33 cellular contexts compared by ENCODE assay signal in the genomic region with DNA sequence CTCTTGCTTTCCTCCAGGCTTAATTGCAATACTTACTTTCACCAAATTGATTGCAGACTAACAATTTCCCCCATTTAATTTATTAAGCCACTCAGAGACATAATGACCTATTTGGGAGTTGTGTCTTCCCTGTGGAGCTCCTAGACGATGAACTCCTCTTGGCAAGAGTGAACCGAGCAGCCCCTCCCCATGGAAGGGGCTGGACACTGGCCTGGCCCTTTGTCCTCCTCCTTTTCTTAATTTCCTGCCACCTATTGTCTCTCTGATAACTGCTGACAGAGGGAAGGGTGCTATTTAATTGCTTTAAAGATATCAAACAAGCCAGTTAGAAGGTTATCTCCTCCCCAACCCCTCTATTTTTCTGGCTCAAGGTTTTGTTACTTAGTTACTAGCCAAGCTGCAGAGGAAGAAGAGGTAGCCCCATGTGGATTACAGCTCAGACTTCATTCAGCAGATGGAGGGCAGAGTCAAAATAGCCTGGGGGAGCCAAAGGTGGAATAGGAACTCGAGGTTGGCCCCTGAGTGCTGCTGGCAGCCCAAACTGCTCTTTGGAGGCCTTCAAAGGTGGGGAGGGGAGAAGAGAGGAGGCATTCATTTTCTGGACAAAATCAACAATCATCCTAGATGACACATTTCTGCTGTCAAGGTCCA. TPM values are rescaled to one million over a fixed set of nuclear protein-coding genes. Genes with fewer than 3 reads are reported as not detected.
"Had no signal": no experiment of that assay in that cellular context is flagged by ENCODE, and none has a peak within 500 bp of the region (broad histone marks: within the 10 kb centered on the region; RNA-seq: fewer than 3 reads in every experiment).

No MANE protein-coding gene starts in this region.

- H3K4me3 ChIP-seq: ascending aorta, cardiac muscle cell, colonic mucosa, gastrocnemius medialis, left ventricle myocardium inferior, lung, pancreas, psoas muscle, right atrium auricular region, suprapubic skin, tibial artery, upper lobe of right lung had no signal

- H3K9me3 Mint-ChIP-seq: activated naive CD4-positive, alpha-beta T cell treated with anti-CD3 and anti-CD28 coated beads, Interleukin-2, amount 10 ng/mL, durations not matched to agents 7 days and 5 days; activated naive CD8-positive, alpha-beta T cell treated with anti-CD3 and anti-CD28 coated beads, Interleukin-2, amount 10 ng/mL, durations not matched to agents 7 days and 5 days; activated T-cell treated with anti-CD3 and anti-CD28 coated beads, Interleukin-2, amount 50 U/mL, for 72 hours; mesothelial cell of epicardium; naive B cell; nephron progenitor cell; stimulated activated naive B cell treated with anti-CD40 and anti-IgM and Interleukin-4, amounts not matched to agents 10 μg/mL and 1 μg/mL and 100 μg/mL, for 72 hours; T-helper 2 cell treated with Interferon-gamma antibody and Interleukin-4, amounts not matched to agents 5 μg/mL and 100 μg/mL, for 36 hours had no signal

- H3K9me3 ChIP-seq: ascending aorta, colonic mucosa, gastrocnemius medialis, left ventricle myocardium inferior, pancreas, psoas muscle, right atrium auricular region, suprapubic skin, tibial artery, upper lobe of right lung had no signal

- H3K4me3 Mint-ChIP-seq: activated naive CD4-positive, alpha-beta T cell treated with anti-CD3 and anti-CD28 coated beads, Interleukin-2, amount 10 ng/mL, durations not matched to agents 7 days and 5 days; activated naive CD8-positive, alpha-beta T cell treated with anti-CD3 and anti-CD28 coated beads, Interleukin-2, amount 10 ng/mL, durations not matched to agents 7 days and 5 days; mesothelial cell of epicardium; naive B cell; nephron progenitor cell; stimulated activated naive B cell treated with anti-CD40 and anti-IgM and Interleukin-4, amounts not matched to agents 10 μg/mL and 1 μg/mL and 100 μg/mL, for 72 hours; T-helper 2 cell treated with Interferon-gamma antibody and Interleukin-4, amounts not matched to agents 5 μg/mL and 100 μg/mL, for 36 hours had no signal

- H3K4me1 ChIP-seq: colonic mucosa had no signal

- H3K36me3 ChIP-seq: ascending aorta, cardiac muscle cell, colonic mucosa, gastrocnemius medialis, left ventricle myocardium inferior, pancreas, right atrium auricular region, suprapubic skin, tibial artery, upper lobe of right lung had no signal

- H3K27ac ChIP-seq: ascending aorta, cardiac muscle cell, colonic mucosa, gastrocnemius medialis, left ventricle myocardium inferior, pancreas, psoas muscle, right atrium auricular region, suprapubic skin, tibial artery, upper lobe of right lung, VCaP had no signal

- H3K36me3 Mint-ChIP-seq: activated naive CD4-positive, alpha-beta T cell treated with anti-CD3 and anti-CD28 coated beads, Interleukin-2, amount 10 ng/mL, durations not matched to agents 7 days and 5 days; activated naive CD8-positive, alpha-beta T cell treated with anti-CD3 and anti-CD28 coated beads, Interleukin-2, amount 10 ng/mL, durations not matched to agents 7 days and 5 days; brain; mesothelial cell of epicardium; naive B cell; stimulated activated naive B cell treated with anti-CD40 and anti-IgM and Interleukin-4, amounts not matched to agents 10 μg/mL and 1 μg/mL and 100 μg/mL, for 72 hours had no signal

- ATAC-seq: activated T-cell treated with anti-CD3 and anti-CD28 coated beads, Interleukin-2, amount 50 U/mL, for 72 hours; gastrocnemius medialis; pancreas; psoas muscle; stimulated activated naive B cell treated with anti-CD40 and anti-IgM and Interleukin-4, amounts not matched to agents 10 μg/mL and 1 μg/mL and 100 μg/mL, for 72 hours; upper lobe of right lung had no signal

- H3K27me3 ChIP-seq: ascending aorta had no signal

- H3K27ac Mint-ChIP-seq: activated naive CD4-positive, alpha-beta T cell treated with anti-CD3 and anti-CD28 coated beads, Interleukin-2, amount 10 ng/mL, durations not matched to agents 7 days and 5 days; activated naive CD8-positive, alpha-beta T cell treated with anti-CD3 and anti-CD28 coated beads, Interleukin-2, amount 10 ng/mL, durations not matched to agents 7 days and 5 days; activated T-cell treated with anti-CD3 and anti-CD28 coated beads, Interleukin-2, amount 50 U/mL, for 72 hours; mesothelial cell of epicardium; nephron progenitor cell; stimulated activated naive B cell treated with anti-CD40 and anti-IgM and Interleukin-4, amounts not matched to agents 10 μg/mL and 1 μg/mL and 100 μg/mL, for 72 hours; T-helper 2 cell treated with Interferon-gamma antibody and Interleukin-4, amounts not matched to agents 5 μg/mL and 100 μg/mL, for 36 hours had no signal

- DNase-seq: activated CD4-positive, alpha-beta T cell treated with anti-CD3 and anti-CD28 coated beads for 4 hours; activated CD4-positive, alpha-beta T cell treated with anti-CD3 and anti-CD28 coated beads, Interleukin-2, amount 50 U/mL, for 4 hours; activated effector memory CD4-positive, alpha-beta T cell treated with Interleukin-2 at 50 U/mL for 16 hours; activated naive CD4-positive, alpha-beta T cell treated with anti-CD3 and anti-CD28 coated beads, Interleukin-2, amount 10 ng/mL, durations not matched to agents 7 days and 5 days; activated naive CD8-positive, alpha-beta T cell treated with anti-CD3 and anti-CD28 coated beads, Interleukin-2, amount 10 ng/mL, durations not matched to agents 7 days and 5 days; activated T-cell treated with anti-CD3 and anti-CD28 coated beads for 4 hours; activated T-cell treated with anti-CD3 and anti-CD28 coated beads, Interleukin-2, amount 50 U/mL, for 72 hours; cerebellar nuclear complex; colonic mucosa; effector memory CD4-positive, alpha-beta T cell; erythroblast; gastrocnemius medialis; glutamatergic neuron; left ventricle myocardium inferior; naive B cell; nephron progenitor cell; nucleus accumbens; pancreas; psoas muscle; stimulated activated CD4-positive, alpha-beta T cell treated with anti-CD3 and anti-CD28 coated beads, Interleukin-2, amount 100 ng/mL, for 24 hours; stimulated activated naive B cell treated with anti-CD40 and anti-IgM and Interleukin-4, amounts not matched to agents 10 μg/mL and 1 μg/mL and 100 μg/mL, for 72 hours; tibial artery; upper lobe of right lung had no signal

RNA-seq across cellular contexts. Expression of a gene that starts 3.7 kb away (rescaled TPM):
- total RNA-seq: activated naive CD8-positive, alpha-beta T cell treated with anti-CD3 and anti-CD28 coated beads, Interleukin-2, amount 10 ng/mL, durations not matched to agents 7 days and 5 days; dermis microvascular lymphatic vessel endothelial cell had no signal
